ENCODE assay signal across 19 cellular contexts in genomic region chr12:105915997-105916697, GRCh38.
DNase-seq lines count a peak whose midpoint lies in the region; ATAC-seq and TF ChIP-seq lines count a peak whose summit lies in the region.
"Had no signal": no experiment of that assay in that cellular context is flagged by ENCODE, and none has a peak within 500 bp of the region (broad histone marks: within the 10 kb centered on the region; RNA-seq: fewer than 3 reads in every experiment).

No MANE protein-coding gene starts in this region.

- no peak overlapping the region for H3K9ac ChIP-seq in SK-N-SH
- no peak overlapping the region for H3K9ac ChIP-seq in smooth muscle cell (ENCODE audit: low read depth)

- H3K27me3 ChIP-seq in SK-N-SH (ENCODE audit: insufficient read depth) (no peaks in the 10 kb centered on the region), brain microvascular endothelial cell (replicated peaks) (no peaks in the 10 kb centered on the region), smooth muscle cell (ENCODE audit: low read depth) (no peaks in the 10 kb centered on the region), left lung (no peaks in the 10 kb centered on the region), gastrocnemius medialis (no peaks in the 10 kb centered on the region)

- no peaks in the 10 kb centered on the region for H3K4me1 Mint-ChIP-seq in activated naive CD4-positive, alpha-beta T cell treated with anti-CD3 and anti-CD28 coated beads for 36 hours (ENCODE audit: low read depth)

- peak; percentile 30; the same call in 2 of the 3 replicates for ATAC-seq in SK-N-SH treated with all-trans-retinoic acid at 6 μM for 48 hours
- ATAC-seq in left lung, result no peak
- no peak for ATAC-seq in gastrocnemius medialis
- ATAC-seq: A549, HCT116 had no signal

- TF ChIP-seq CTCF in SK-N-SH (IDR thresholded peaks at IDR 0.05) (no peak), brain microvascular endothelial cell (IDR thresholded peaks at IDR 0.05; ENCODE audit: low read depth, low read length, missing control alignments) (no peak), smooth muscle cell (IDR thresholded peaks at IDR 0.05; ENCODE audit: borderline replicate concordance, insufficient read depth, poor library complexity, severe bottlenecking) (no peak), left lung (IDR thresholded peaks at IDR 0.05) (no peak), gastrocnemius medialis (IDR thresholded peaks at IDR 0.05 in 4 of 5, conservative IDR thresholded peaks at IDR 0.05 in 1 of 5) (no peak)

- intact Hi-C loops in left lung (cut with DNase I) (no loop called here), gastrocnemius medialis (cut with DNase I; ENCODE audit: low total_unique reads) (no loop called here)
- intact Hi-C loops in activated naive CD4-positive, alpha-beta T cell treated with anti-CD3 and anti-CD28 coated beads for 36 hours (cut with micrococcal nuclease), result no loop called here

- H3K4me3 ChIP-seq in SK-N-SH (ENCODE audit: low read depth in 2 of 2, low read length in 1 of 2), result no peak overlapping the region
- H3K4me3 ChIP-seq in brain microvascular endothelial cell (ENCODE audit: low read depth, low read length), result no peak overlapping the region
- H3K4me3 ChIP-seq in smooth muscle cell, result no peak overlapping the region
- H3K4me3 ChIP-seq in left lung, result no peak overlapping the region
- H3K4me3 ChIP-seq in gastrocnemius medialis, result no peak overlapping the region
- H3K4me3 ChIP-seq: A549 had no signal

- no peaks in the 10 kb centered on the region for H3K9me3 ChIP-seq in SK-N-SH
- H3K9me3 ChIP-seq in smooth muscle cell (replicated peaks; ENCODE audit: low read depth), result no peaks in the 10 kb centered on the region
- H3K9me3 ChIP-seq in left lung, result no peaks in the 10 kb centered on the region
- no peaks in the 10 kb centered on the region for H3K9me3 ChIP-seq in gastrocnemius medialis
- H3K9me3 ChIP-seq: Caco-2 had no signal

- H3K4me1 ChIP-seq in SK-N-SH (ENCODE audit: control insufficient read depth in 1 of 2, insufficient read depth in 2 of 2, low read depth in 1 of 2, low read length in 1 of 2), result peaks cover 0 to 7% of the 10 kb centered on the region in 2 experiments; a peak in 2 of 4 replicates
- H3K4me1 ChIP-seq in smooth muscle cell (ENCODE audit: low read depth), result no peaks in the 10 kb centered on the region
- no peaks in the 10 kb centered on the region for H3K4me1 ChIP-seq in left lung
- peaks cover under 1 to 9% of the 10 kb centered on the region in 2 donors for H3K4me1 ChIP-seq in gastrocnemius medialis
- H3K4me1 ChIP-seq: A549, Caco-2 had no signal

- POLR2A ChIA-PET in SK-N-SH (lab: Yijun Ruan, JAX), result no interaction called here

- H3K4me2 ChIP-seq in SK-N-SH (no peak overlapping the region), smooth muscle cell (peak overlapping the region; percentile 23)
- H3K4me2 ChIP-seq: A549 had no signal

- no peaks in the 10 kb centered on the region for H3F3A ChIP-seq in SK-N-SH (replicated peaks; ENCODE audit: insufficient read depth)
- H3F3A ChIP-seq in smooth muscle cell (ENCODE audit: low read depth), result no peaks in the 10 kb centered on the region

- no peak for TF ChIP-seq EP300 in SK-N-SH (IDR thresholded peaks at IDR 0.05; ENCODE audit: borderline replicate concordance in 1 of 2, low read depth in 1 of 2, low read length in 1 of 2)

- TF ChIP-seq POLR2A in gastrocnemius medialis (IDR thresholded peaks at IDR 0.05), result no peak

- in situ Hi-C loops in brain microvascular endothelial cell (cut with HindIII; ENCODE audit: low pct_ligation_motif_present, low sequenced_read_pairs), result no loop called here
- in situ Hi-C loops in gastrocnemius medialis (cut with MboI; ENCODE audit: low sequenced_read_pairs in 4 of 4), result no loop called here

- no peak for TF ChIP-seq RAD21 in SK-N-SH (IDR thresholded peaks at IDR 0.05; ENCODE audit: low read length)

- H3K36me3 ChIP-seq in SK-N-SH (replicated peaks in 1 of 2; ENCODE audit: control insufficient read depth in 1 of 2, insufficient read depth in 2 of 2, low read length in 1 of 2) (no peaks in the 10 kb centered on the region), brain microvascular endothelial cell (replicated peaks) (no peaks in the 10 kb centered on the region), smooth muscle cell (ENCODE audit: low read depth) (no peaks in the 10 kb centered on the region), left lung (no peaks in the 10 kb centered on the region), gastrocnemius medialis (no peaks in the 10 kb centered on the region)

- H3K27ac Mint-ChIP-seq in activated naive CD4-positive, alpha-beta T cell treated with anti-CD3 and anti-CD28 coated beads for 36 hours, result no peak overlapping the region
- H3K27ac Mint-ChIP-seq: CD4-positive, alpha-beta T cell had no signal

- no peaks in the 10 kb centered on the region for H3K9me2 ChIP-seq in SK-N-SH

- no peaks in the 10 kb centered on the region for H3K9me3 Mint-ChIP-seq in activated naive CD4-positive, alpha-beta T cell treated with anti-CD3 and anti-CD28 coated beads for 36 hours
- H3K9me3 Mint-ChIP-seq: HFFc6 had no signal

- H3K79me2 ChIP-seq in SK-N-SH (ENCODE audit: insufficient read depth) (no peaks in the 10 kb centered on the region), smooth muscle cell (ENCODE audit: low read depth) (no peaks in the 10 kb centered on the region)

- H4K20me1 ChIP-seq in SK-N-SH (ENCODE audit: insufficient read depth), result no peaks in the 10 kb centered on the region
- H4K20me1 ChIP-seq in smooth muscle cell (ENCODE audit: low read depth), result no peaks in the 10 kb centered on the region

- whole genome bisulfite sequencing in SK-N-SH (ENCODE audit: low lambda C conversion rate), result 58% methylated on average over 3 of the region's 3 CpGs
- 91% methylated on average over 3 of the region's 3 CpGs for WGBS in smooth muscle cell (ENCODE audit: low lambda C conversion rate)

- CTCF ChIA-PET in SK-N-SH (lab: Yijun Ruan, JAX), result interaction anchor here (0.5 kb wide), 1 partner anchor 433 kb away, joined by 3 read pairs; no protein-coding TSS in a partner anchor
- CTCF ChIA-PET in activated naive CD4-positive, alpha-beta T cell treated with anti-CD3 and anti-CD28 coated beads for 36 hours (lab: Charles Lee), result no interaction called here

- no peak overlapping the region for H3K4me3 Mint-ChIP-seq in activated naive CD4-positive, alpha-beta T cell treated with anti-CD3 and anti-CD28 coated beads for 36 hours
- H3K4me3 Mint-ChIP-seq: CD4-positive, alpha-beta T cell; HFFc6 had no signal

- DNase-seq in SK-N-SH (no peak), amniotic epithelial cell (ENCODE audit: low read depth) (peak; percentile 55), brain microvascular endothelial cell (peak; percentile 14), smooth muscle cell (lab: John Stamatoyannopoulos, UW; ENCODE audit: unreplicated experiment) (no peak), left lung (no peak), gastrocnemius medialis (no peak)
- DNase-seq in activated naive CD4-positive, alpha-beta T cell treated with anti-CD3 and anti-CD28 coated beads for 36 hours, result no peak
- DNase-seq: AML-193; Caco-2; CD4-positive, alpha-beta T cell; GDM1; GOT3; H7; HFFc6 had no signal

- H3K27me3 Mint-ChIP-seq in activated naive CD4-positive, alpha-beta T cell treated with anti-CD3 and anti-CD28 coated beads for 36 hours (ENCODE audit: low read depth), result peaks cover 5% of the 10 kb centered on the region

- H3K36me3 Mint-ChIP-seq in activated naive CD4-positive, alpha-beta T cell treated with anti-CD3 and anti-CD28 coated beads for 36 hours (ENCODE audit: low read depth), result no peaks in the 10 kb centered on the region

- H3K27ac ChIP-seq in SK-N-SH (ENCODE audit: low read depth in 2 of 2, low read length in 1 of 2), result no peak overlapping the region
- H3K27ac ChIP-seq in brain microvascular endothelial cell, result no peak overlapping the region
- peak overlapping the region; percentile 17 for H3K27ac ChIP-seq in smooth muscle cell (ENCODE audit: low read depth)
- H3K27ac ChIP-seq in left lung, result no peak overlapping the region
- no peak overlapping the region for H3K27ac ChIP-seq in gastrocnemius medialis
- H3K27ac ChIP-seq: 22Rv1, A549, C4-2B had no signal

- no peak overlapping the region for H2AFZ ChIP-seq in SK-N-SH (ENCODE audit: low read depth)
- H2AFZ ChIP-seq in smooth muscle cell (ENCODE audit: low read depth), result no peak overlapping the region

TF ChIP-seq in SK-N-SH treated with all-trans-retinoic acid at 6 μM for 48 hours, 23 proteins besides CTCF, POLR2A, EP300 and RAD21:
- TF ChIP-seq ZNF8 (CRISPR knock-in tag; IDR thresholded peaks at IDR 0.05) (peak; percentile 53; the same call in 1 of the 2 replicates), ARNTL (CRISPR knock-in tag; IDR thresholded peaks at IDR 0.05; ENCODE audit: borderline replicate concordance, low read depth) (no peak)

TF ChIP-seq in SK-N-SH, 30 proteins besides CTCF, POLR2A, EP300 and RAD21 (continues in another document):
- TF ChIP-seq FOXJ3 (CRISPR knock-in tag; IDR thresholded peaks at IDR 0.05) (no peak), REST (IDR thresholded peaks at IDR 0.05; ENCODE audit: low read depth, low read length) (no peak)

Comparison
In these comparisons a context has a peak if more than half of its experiments do, and no peak if none do; other contexts are left out.
1. DNase-seq: peak in amniotic epithelial cell (single experiment) and brain microvascular endothelial cell (single experiment); none in SK-N-SH (single experiment), smooth muscle cell (single experiment), left lung (0 of 2), gastrocnemius medialis (0 of 2) and activated naive CD4-positive, alpha-beta T cell treated with anti-CD3 and anti-CD28 coated beads for 36 hours (single experiment).